ENCODE assay signal across 12 cellular contexts in genomic region chr14:70934084-70934483, GRCh38. TPM values are rescaled to one million over a fixed set of nuclear protein-coding genes. Genes with fewer than 3 reads are reported as not detected.
DNase-seq lines count a peak whose midpoint lies in the region; ATAC-seq, FAIRE-seq and TF ChIP-seq lines count a peak whose summit lies in the region.
"Had no signal": no experiment of that assay in that cellular context is flagged by ENCODE, and none has a peak within 500 bp of the region (broad histone marks: within the 10 kb centered on the region; RNA-seq: fewer than 3 reads in every experiment).

No MANE protein-coding gene starts in this region.

- no peaks in the 10 kb centered on the region for H3K27me3 Mint-ChIP-seq in MCF 10A (ENCODE audit: insufficient read depth, unreplicated experiment)

- peaks cover 21% of the 10 kb centered on the region for H3K4me1 Mint-ChIP-seq in MCF 10A (ENCODE audit: insufficient read depth, unreplicated experiment)

- no peak for TF ChIP-seq CTCF in MCF 10A (IDR thresholded peaks at IDR 0.05; ENCODE audit: unreplicated experiment)
- TF ChIP-seq CTCF in mammary epithelial cell (conservative IDR thresholded peaks at IDR 0.05 in 1 of 2, IDR thresholded peaks at IDR 0.05 in 1 of 2; ENCODE audit: extremely low read depth in 1 of 2, insufficient read depth in 1 of 2, low read depth in 1 of 2, low read length in 2 of 2), result no peak
- no peak for TF ChIP-seq CTCF in GM12878 (IDR thresholded peaks at IDR 0.05 in 2 of 3, conservative IDR thresholded peaks at IDR 0.05 in 1 of 3; ENCODE audit: control insufficient read depth in 2 of 3, extremely low read depth in 1 of 3, insufficient read depth in 1 of 3, low read depth in 3 of 3, low read length in 3 of 3)
- TF ChIP-seq CTCF in right lobe of liver (IDR thresholded peaks at IDR 0.05), result no peak
- TF ChIP-seq CTCF in uterus (IDR thresholded peaks at IDR 0.05), result no peak

- H3K4me3 ChIP-seq in mammary epithelial cell (replicated peaks in 1 of 3; ENCODE audit: insufficient read depth in 1 of 3, low read depth in 2 of 3, low read length in 3 of 3) (no peak overlapping the region), GM12878 (no peak overlapping the region; the same call in 1 of the 2 replicates), right lobe of liver (no peak overlapping the region), uterus (no peak overlapping the region)

- in situ Hi-C loops in mammary epithelial cell (cut with MboI; ENCODE audit: low sequenced_read_pairs in 2 of 2), result no loop called here
- in situ Hi-C loops in GM12878 (cut with MboI), result no loop called here

- H3K4me1 ChIP-seq in mammary epithelial cell (ENCODE audit: insufficient read depth, low read length) (peaks cover 15% of the 10 kb centered on the region), GM12878 (ENCODE audit: control insufficient read depth, insufficient read depth, low read length) (peaks cover 14% of the 10 kb centered on the region; the same call in 1 of the 2 replicates), right lobe of liver (peaks cover 0 to 25% (median 9%) of the 10 kb centered on the region in 4 donors), uterus (peaks cover 0 to 4% of the 10 kb centered on the region in 2 donors)

- no peak for FAIRE-seq in GM12878 (lab: Jason Lieb, UNC)

- intact Hi-C loops in MCF 10A (cut with micrococcal nuclease), result no loop called here
- intact Hi-C loops in mammary epithelial cell (cut with micrococcal nuclease), result no loop called here
- intact Hi-C loops in GM12878 (cut with micrococcal nuclease; ENCODE audit: unreplicated experiment), result no loop called here
- intact Hi-C loops in right lobe of liver (cut with DNase I), result no loop called here
- intact Hi-C loops in uterus (cut with DNase I; ENCODE audit: low total_unique reads), result no loop called here

- TF ChIP-seq POLR2A in GM12878 (IDR thresholded peaks at IDR 0.05; ENCODE audit: low read depth, low read length) (no peak), right lobe of liver (IDR thresholded peaks at IDR 0.05) (no peak), uterus (IDR thresholded peaks at IDR 0.05) (no peak)

- H3K4me2 ChIP-seq in mammary epithelial cell (ENCODE audit: insufficient read depth, low read depth, low read length), result no peak overlapping the region
- peak overlapping the region; percentile 49 for H3K4me2 ChIP-seq in GM12878 (ENCODE audit: control insufficient read depth, insufficient read depth)

- no peaks in the 10 kb centered on the region for H3K9me3 Mint-ChIP-seq in MCF 10A (ENCODE audit: unreplicated experiment)

- 95% methylated on average over 5 of the region's 5 CpGs for WGBS in mammary epithelial cell (ENCODE audit: low coverage, missing lambda C conversion rate)
- over 99% methylated on average over 5 of the region's 5 CpGs for WGBS in GM12878 (ENCODE audit: insufficient coverage, insufficient replicate concordance, low lambda C conversion rate, missing lambda C conversion rate)
- 64% methylated on average over 5 of the region's 5 CpGs for WGBS in right lobe of liver (ENCODE audit: insufficient coverage, low coverage, low lambda C conversion rate, missing lambda C conversion rate)

- no peaks in the 10 kb centered on the region for H3K36me3 Mint-ChIP-seq in MCF 10A (ENCODE audit: insufficient read depth, unreplicated experiment)

- no peak overlapping the region for H2AFZ ChIP-seq in mammary epithelial cell (ENCODE audit: low read depth, low read length)
- no peak overlapping the region for H2AFZ ChIP-seq in GM12878 (ENCODE audit: control insufficient read depth, low read depth, low read length)

- dilution Hi-C loops in mammary epithelial cell (cut with HindIII; ENCODE audit: low sequenced_read_pairs), result no loop called here

- no peaks in the 10 kb centered on the region for H3K9me3 ChIP-seq in mammary epithelial cell (replicated peaks; ENCODE audit: insufficient read depth, low read length)
- no peaks in the 10 kb centered on the region; the same call in 2 of the 3 replicates for H3K9me3 ChIP-seq in GM12878 (replicated peaks; ENCODE audit: control insufficient read depth, insufficient read depth, low read length)
- no peaks in the 10 kb centered on the region for H3K9me3 ChIP-seq in right lobe of liver
- H3K9me3 ChIP-seq in uterus, result no peaks in the 10 kb centered on the region

- no peak for TF ChIP-seq EP300 in GM12878 (IDR thresholded peaks at IDR 0.05; ENCODE audit: borderline replicate concordance in 1 of 2, control insufficient read depth in 1 of 2, low read depth in 2 of 2, low read length in 2 of 2)

- RAD21 ChIA-PET in GM12878 (lab: Charles Lee; ENCODE audit: unreplicated experiment), result interaction anchor here (0.7 to 2.5 kb wide), 8 partner anchors 14 to 116 kb away, joined by 3 to 9 read pairs (median 4); partner anchors contain the start of gene PCNX1

- ATAC-seq in GM12878 (no peak), right lobe of liver (peak in 1 of 4 donors; percentile 33), GM19452 (IDR thresholded peaks at IDR 0.05; ENCODE audit: unreplicated experiment) (no peak)

- CTCF ChIA-PET in MCF 10A (lab: Yijun Ruan, JAX), result interaction anchor here (1.1 to 2.8 kb wide), 4 partner anchors 9 to 113 kb away, joined by 3 to 8 read pairs (median 4); partner anchors contain the start of gene PCNX1
- CTCF ChIA-PET in mammary epithelial cell (lab: Charles Lee; ENCODE audit: low non-redundant PET), result interaction anchor here (0.7 kb wide), 1 partner anchor 27 kb away, joined by 3 read pairs; the partner anchor contains the start of gene PCNX1
- CTCF ChIA-PET in GM12878 (lab: Yijun Ruan, JAX), result interaction anchor here (1.0 to 6.9 kb wide), 9 partner anchors 9 to 116 kb away, joined by 3 to 46 read pairs (median 5); partner anchors contain the start of gene PCNX1

- SMC1A ChIA-PET in GM12878 (lab: Charles Lee; ENCODE audit: uncharacterized antibody, unreplicated experiment), result interaction anchor here (0.9 to 3.1 kb wide), 13 partner anchors 10 to 117 kb away, joined by 3 to 14 read pairs (median 6); partner anchors contain the start of gene PCNX1

- H3K79me2 ChIP-seq in mammary epithelial cell (ENCODE audit: insufficient read depth, low read length), result peaks cover 87% of the 10 kb centered on the region
- H3K79me2 ChIP-seq in GM12878 (ENCODE audit: control insufficient read depth, insufficient read depth, low read length), result peaks cover 51% of the 10 kb centered on the region

- H3K9ac ChIP-seq in mammary epithelial cell (ENCODE audit: insufficient read depth, low read length) (no peak overlapping the region), GM12878 (ENCODE audit: control insufficient read depth, insufficient read depth, low read length) (no peak overlapping the region; the same call in 1 of the 2 replicates)

- no peaks in the 10 kb centered on the region for H3K27me3 ChIP-seq in mammary epithelial cell (ENCODE audit: insufficient read depth, low read length)
- no peaks in the 10 kb centered on the region for H3K27me3 ChIP-seq in GM12878 (replicated peaks in 1 of 2; ENCODE audit: control insufficient read depth in 2 of 2, insufficient read depth in 2 of 2, low read length in 1 of 2)
- no peaks in the 10 kb centered on the region for H3K27me3 ChIP-seq in right lobe of liver
- no peaks in the 10 kb centered on the region for H3K27me3 ChIP-seq in uterus

- H3K27ac Mint-ChIP-seq in MCF 10A (ENCODE audit: low read depth, unreplicated experiment), result peak overlapping the region; percentile 25

- no peak overlapping the region for H3K4me3 Mint-ChIP-seq in MCF 10A (ENCODE audit: unreplicated experiment)
- H3K4me3 Mint-ChIP-seq: neural crest cell had no signal

- DNase-seq in MCF 10A (ENCODE audit: unreplicated experiment) (peak; percentile 33), mammary epithelial cell (no peak), GM12878 (ENCODE audit: low read depth, low spot score) (no peak), right lobe of liver (no peak), uterus (no peak), NCI-H524 (lab: John Stamatoyannopoulos, UW) (no peak)
- DNase-seq in stimulated activated CD4-positive, alpha-beta T cell treated with anti-CD3 and anti-CD28 coated beads, Interleukin-4, amount 100 ng/mL, for 1 hour, result no peak
- DNase-seq: activated CD8-positive, alpha-beta memory T cell treated with anti-CD3 and anti-CD28 coated beads, Interleukin-2, amount 50 U/mL, for 4 hours; C1 segment of cervical spinal cord; NCI-H345 had no signal

- no peaks in the 10 kb centered on the region for H4K20me1 ChIP-seq in mammary epithelial cell (ENCODE audit: insufficient read depth, low read length)
- H4K20me1 ChIP-seq in GM12878 (ENCODE audit: control insufficient read depth, insufficient read depth), result no peaks in the 10 kb centered on the region

- no TSS peak for BruUV-seq in MCF 10A (replicated peaks; lab: Mats Ljungman, UMichigan)
- no TSS peak for BruUV-seq in mammary epithelial cell (replicated peaks; lab: Mats Ljungman, UMichigan)
- no TSS peak for BruUV-seq in GM12878 (replicated peaks; lab: Mats Ljungman, UMichigan)

- no peaks in the 10 kb centered on the region for H3K36me3 ChIP-seq in mammary epithelial cell (ENCODE audit: insufficient read depth, low read length)
- no peaks in the 10 kb centered on the region; a peak in 1 of 4 replicates for H3K36me3 ChIP-seq in GM12878 (ENCODE audit: control insufficient read depth in 2 of 2, insufficient read depth in 2 of 2, low read length in 1 of 2)
- H3K36me3 ChIP-seq in right lobe of liver, result no peaks in the 10 kb centered on the region
- H3K36me3 ChIP-seq in uterus, result no peaks in the 10 kb centered on the region

- POLR2A ChIA-PET in MCF 10A (lab: Yijun Ruan, JAX) (interaction anchor here (0.6 to 2.9 kb wide), 8 partner anchors 14 to 125 kb away, joined by 3 to 16 read pairs (median 4); partner anchors contain the start of genes MAP3K9 and PCNX1), GM12878 (lab: Charles Lee) (interaction anchor here (1.5 to 2.0 kb wide), 2 partner anchors 20 to 30 kb away, joined by 3 to 6 read pairs; no protein-coding TSS in a partner anchor)

- no peak for TF ChIP-seq RAD21 in GM12878 (IDR thresholded peaks at IDR 0.05; ENCODE audit: insufficient read depth, low read depth, low read length)

- no peak overlapping the region for H3K27ac ChIP-seq in mammary epithelial cell (ENCODE audit: insufficient read depth, low read depth, low read length)
- H3K27ac ChIP-seq in GM12878 (ENCODE audit: control insufficient read depth, insufficient read depth), result peak overlapping the region; percentile 56
- H3K27ac ChIP-seq in right lobe of liver, result peak overlapping the region in 2 of 3 donors; percentile 14 to 65
- H3K27ac ChIP-seq in uterus, result peak overlapping the region; percentile 44 to 45

RNA-seq across cellular contexts. Expression of gene PCNX1, which starts 26.8 kb away (rescaled TPM):
- 48.7 and 55.6 TPM in 2 replicates for total RNA-seq in MCF 10A (2022)
- 100 to 1,000 TPM in 1 of 2 donors, 10 to 100 TPM in 1; 67.9 to 112 TPM for total RNA-seq in mammary epithelial cell
- polyA plus RNA-seq in mammary epithelial cell, result 33.9 TPM
- polyA minus RNA-seq in mammary epithelial cell, result 147 TPM
- total RNA-seq in GM12878 (2013; cell fraction: nucleolus; rRNA removed), result 260 and 270 TPM in 2 replicates
- 40.4 and 46.5 TPM in 2 replicates for total RNA-seq in GM12878 (2014; rRNA removed)
- total RNA-seq in GM12878 (2014; rRNA removed; fragmentation: Illumina TruSeq; extraction: Trizol), result 44.3 and 47.1 TPM in 2 replicates
- total RNA-seq in GM12878 (2021), result 34.3 and 40.3 TPM in 2 replicates
- polyA plus RNA-seq in GM12878 (2011; ENCODE audit: low read depth), result 6.6 TPM
- polyA plus RNA-seq in GM12878 (2011; rRNA removed), result 53.9 and 54.8 TPM in 2 replicates
- polyA plus RNA-seq in GM12878 (2011; cell fraction: cytosol; rRNA removed), result 35.8 and 41.0 TPM in 2 replicates
- 70.6 and 74.4 TPM in 2 replicates for polyA plus RNA-seq in GM12878 (2011; cell fraction: nucleus; rRNA removed)
- polyA plus RNA-seq in GM12878 (2012), result 9.6 and 11.2 TPM in 2 replicates
- polyA plus RNA-seq in GM12878 (2014; fragmentation: Illumina TruSeq; extraction: Trizol), result 23.5 and 33.8 TPM in 2 replicates
- 1 to 10 TPM; 4.6 to 5.1 TPM for polyA plus RNA-seq in GM12878 (2014; fragmentation: Nextera tagmentation; extraction: Ambion mirVana)
- 16.3 and 17.5 TPM in 2 replicates for polyA plus RNA-seq in GM12878 (2014; rRNA removed)
- 1 to 10 TPM; 5.2 to 9.3 TPM for polyA plus RNA-seq in GM12878 (2016; fragmentation: Nextera tagmentation; extraction: Ambion mirVana)
- polyA minus RNA-seq in GM12878 (2011; rRNA and poly(A)+ RNA removed), result 136 and 171 TPM in 2 replicates
- polyA minus RNA-seq in GM12878 (2011; cell fraction: cytosol; rRNA and poly(A)+ RNA removed), result 46.5 and 51.5 TPM in 2 replicates
- 103 and 146 TPM in 2 replicates for polyA minus RNA-seq in GM12878 (2011; cell fraction: nucleus; rRNA and poly(A)+ RNA removed)
- total RNA-seq in right lobe of liver, result 10 to 100 TPM; 25.4 to 33.2 (median 29.3) TPM
- 100 to 1,000 TPM in 2 of 4 donors, 10 to 100 TPM in 2; 34.6 to 112 (median 90.3) TPM for total RNA-seq in uterus
